Comparison of ENCODE assay signal across 12 cellular contexts in the genomic region with DNA sequence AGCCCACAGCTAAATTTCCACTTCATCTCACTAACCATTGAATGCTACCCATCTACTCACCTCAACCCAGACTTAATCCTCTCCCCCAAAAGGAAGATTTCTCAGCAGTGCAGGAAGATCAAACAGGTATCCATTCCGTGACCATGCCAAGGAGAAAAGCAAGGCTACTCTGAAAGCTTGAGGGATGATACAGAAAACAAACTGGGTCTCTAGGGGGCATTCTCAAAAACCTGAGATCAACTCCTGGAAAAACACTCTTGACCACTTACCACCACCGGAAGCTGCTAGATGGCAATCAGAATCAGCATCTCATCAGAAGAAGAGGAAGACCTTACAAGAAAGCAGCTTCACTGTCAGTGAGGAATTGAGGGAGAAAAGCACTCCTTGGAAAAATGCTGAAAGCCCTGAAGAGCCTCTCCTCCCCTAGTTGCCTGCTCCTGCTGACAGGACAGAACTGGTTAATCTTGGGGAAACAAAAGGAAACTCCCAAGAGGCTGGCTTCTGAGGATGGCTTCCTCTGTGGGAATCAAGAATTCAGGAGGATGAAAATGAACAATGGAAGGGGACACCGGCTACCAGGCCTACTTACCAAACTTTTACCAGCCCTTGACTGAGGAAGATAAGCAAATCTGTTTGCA. TPM values are rescaled to one million over a fixed set of nuclear protein-coding genes. Genes with fewer than 3 reads are reported as not detected.
DNase-seq lines count a peak whose midpoint lies in the region; TF ChIP-seq lines count a peak whose summit lies in the region.
"Had no signal": no experiment of that assay in that cellular context is flagged by ENCODE, and none has a peak within 500 bp of the region (broad histone marks: within the 10 kb centered on the region; RNA-seq: fewer than 3 reads in every experiment).

A gene with protein sequence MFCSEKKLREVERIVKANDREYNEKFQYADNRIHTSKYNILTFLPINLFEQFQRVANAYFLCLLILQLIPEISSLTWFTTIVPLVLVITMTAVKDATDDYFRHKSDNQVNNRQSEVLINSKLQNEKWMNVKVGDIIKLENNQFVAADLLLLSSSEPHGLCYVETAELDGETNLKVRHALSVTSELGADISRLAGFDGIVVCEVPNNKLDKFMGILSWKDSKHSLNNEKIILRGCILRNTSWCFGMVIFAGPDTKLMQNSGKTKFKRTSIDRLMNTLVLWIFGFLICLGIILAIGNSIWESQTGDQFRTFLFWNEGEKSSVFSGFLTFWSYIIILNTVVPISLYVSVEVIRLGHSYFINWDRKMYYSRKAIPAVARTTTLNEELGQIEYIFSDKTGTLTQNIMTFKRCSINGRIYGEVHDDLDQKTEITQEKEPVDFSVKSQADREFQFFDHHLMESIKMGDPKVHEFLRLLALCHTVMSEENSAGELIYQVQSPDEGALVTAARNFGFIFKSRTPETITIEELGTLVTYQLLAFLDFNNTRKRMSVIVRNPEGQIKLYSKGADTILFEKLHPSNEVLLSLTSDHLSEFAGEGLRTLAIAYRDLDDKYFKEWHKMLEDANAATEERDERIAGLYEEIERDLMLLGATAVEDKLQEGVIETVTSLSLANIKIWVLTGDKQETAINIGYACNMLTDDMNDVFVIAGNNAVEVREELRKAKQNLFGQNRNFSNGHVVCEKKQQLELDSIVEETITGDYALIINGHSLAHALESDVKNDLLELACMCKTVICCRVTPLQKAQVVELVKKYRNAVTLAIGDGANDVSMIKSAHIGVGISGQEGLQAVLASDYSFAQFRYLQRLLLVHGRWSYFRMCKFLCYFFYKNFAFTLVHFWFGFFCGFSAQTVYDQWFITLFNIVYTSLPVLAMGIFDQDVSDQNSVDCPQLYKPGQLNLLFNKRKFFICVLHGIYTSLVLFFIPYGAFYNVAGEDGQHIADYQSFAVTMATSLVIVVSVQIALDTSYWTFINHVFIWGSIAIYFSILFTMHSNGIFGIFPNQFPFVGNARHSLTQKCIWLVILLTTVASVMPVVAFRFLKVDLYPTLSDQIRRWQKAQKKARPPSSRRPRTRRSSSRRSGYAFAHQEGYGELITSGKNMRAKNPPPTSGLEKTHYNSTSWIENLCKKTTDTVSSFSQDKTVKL (minus strand): TSS at position 171 of the 638 bp plus-strand sequence. CDS start 12,267 bp downstream, outside the sequence.

- no peak within 1 kb of the TSS for H3K4me3 Mint-ChIP-seq in H9

- no peak within 1 kb of the TSS for H3K9ac ChIP-seq in H9 (ENCODE audit: extremely low read depth, insufficient read length, low read length)

- no CpG with 5 or more reads among the region's 3 CpGs for WGBS in H9 (ENCODE audit: extremely low coverage, insufficient read length, low lambda C conversion rate)

- H3K23me2 ChIP-seq in H9 (ENCODE audit: insufficient read length, low read depth, low read length, poor library complexity, severe bottlenecking) = no peaks in the 10 kb centered on the region

- H4K91ac ChIP-seq in H9 (ENCODE audit: insufficient read length, low read depth, low read length) = no peak within 1 kb of the TSS

- peak within 1 kb of the TSS; percentile 69 for H2AFZ ChIP-seq in H9 (ENCODE audit: low read length)

- in situ Hi-C loops in ACHN (cut with HindIII; ENCODE audit: low pct_ligation_motif_present, low pct_unique_long_range_greater_than_20kb, low sequenced_read_pairs) = no loop called here

- H3K14ac ChIP-seq in H9 (ENCODE audit: insufficient read depth, low read length) = no peak within 1 kb of the TSS

- H2BK5ac ChIP-seq in H9 (ENCODE audit: insufficient read length, low read length) = no peak within 1 kb of the TSS

- no peak within 1 kb of the TSS for H2BK12ac ChIP-seq in H9 (ENCODE audit: insufficient read length, low read depth, low read length)

- peaks cover 19 to 26% of the 10 kb centered on the region in 2 experiments for H3K4me1 Mint-ChIP-seq in H9

- no peaks in the 10 kb centered on the region for H3K4me1 ChIP-seq in H9 (ENCODE audit: insufficient read depth, low read length)
- H3K4me1 ChIP-seq: sigmoid colon had no signal

- no peak within 1 kb of the TSS for H3K4me2 ChIP-seq in H9 (ENCODE audit: insufficient read depth, insufficient read length, low read length)

- H2BK15ac ChIP-seq in H9 (ENCODE audit: low read depth, low read length) = no peak within 1 kb of the TSS

- H3K27ac Mint-ChIP-seq in H9 = peak within 1 kb of the TSS in 2 of 3 experiments; percentile 2 to 67; a peak in 4 of 7 replicates

- H3T11ph ChIP-seq in H9 (ENCODE audit: low read length) = no peak within 1 kb of the TSS

- no peak within 1 kb of the TSS for H3K18ac ChIP-seq in H9 (ENCODE audit: insufficient read length, low read depth, low read length)

- no peak within 1 kb of the TSS for H2BK20ac ChIP-seq in H9 (ENCODE audit: low read depth, low read length, poor library complexity, severe bottlenecking)

- H2AK5ac ChIP-seq in H9 (ENCODE audit: insufficient read length, low read length) = no peak within 1 kb of the TSS

- no peak within 1 kb of the TSS for H4K8ac ChIP-seq in H9 (replicated peaks; ENCODE audit: insufficient read length, low read depth, low read length)

- peak; percentile 23; the same call in 1 of the 3 replicates for TF ChIP-seq CTCF in H9 (conservative IDR thresholded peaks at IDR 0.05)

- DNase-seq in H9 (peak; percentile 31), NOMO-1 treated with dmso at 0.1 percent for 144 hours (lab: John Stamatoyannopoulos, UW; ENCODE audit: unreplicated experiment) (peak; percentile 61), cerebellum (ENCODE audit: low spot score) (no peak), retina (peak; percentile 3), SW 1271 (lab: John Stamatoyannopoulos, UW) (no peak), A172 (ENCODE audit: low spot score) (no peak), ACHN (no peak)
- DNase-seq: activated gamma-delta T cell, NCI-H2171 treated with DMSO at 0.1 percent for 48 hours, sigmoid colon had no signal

- H3K23ac ChIP-seq in H9 (ENCODE audit: insufficient read length, low read depth, low read length) = no peak within 1 kb of the TSS

- H3K79me2 ChIP-seq in H9 (ENCODE audit: insufficient read depth, low read length) = no peaks in the 10 kb centered on the region

- H3K56ac ChIP-seq in H9 (ENCODE audit: insufficient read length, low read depth, low read length) = no peak within 1 kb of the TSS

- H3K27me3 ChIP-seq in H9 (ENCODE audit: insufficient read depth, low read length) = no peaks in the 10 kb centered on the region
- H3K27me3 ChIP-seq: sigmoid colon had no signal

- H3K9me3 Mint-ChIP-seq in H9 = peaks cover 8 to 14% of the 10 kb centered on the region in 2 experiments; a peak in 4 of 5 replicates

- no peak within 1 kb of the TSS for H3K4ac ChIP-seq in H9 (ENCODE audit: low read depth, low read length)

- no peak within 1 kb of the TSS for H3K27ac ChIP-seq in H9 (ENCODE audit: insufficient read length, low read depth, low read length)
- H3K27ac ChIP-seq: coronary artery, sigmoid colon had no signal

- H4K20me1 ChIP-seq in H9 (ENCODE audit: control insufficient read depth, insufficient read depth, insufficient read length) = no peaks in the 10 kb centered on the region

- H3K36me3 Mint-ChIP-seq in H9 (ENCODE audit: insufficient read depth in 1 of 3, low read depth in 3 of 3) = peaks cover 0 to 6% (median 2%) of the 10 kb centered on the region in 3 experiments; a peak in 3 of 7 replicates

- H3K79me1 ChIP-seq in H9 (ENCODE audit: insufficient read depth, low read depth, low read length, poor library complexity, severe bottlenecking) = no peaks in the 10 kb centered on the region

- no peak within 1 kb of the TSS for H4K5ac ChIP-seq in H9 (ENCODE audit: insufficient read length, low read depth, low read length)

- no peak within 1 kb of the TSS for H2BK120ac ChIP-seq in H9 (ENCODE audit: low read depth, low read length, poor library complexity, severe bottlenecking)

- no peaks in the 10 kb centered on the region for H3K27me3 Mint-ChIP-seq in H9 (ENCODE audit: low read depth)

- no peaks in the 10 kb centered on the region for H3K9me3 ChIP-seq in H9 (ENCODE audit: control insufficient read depth, low read depth, low read length)

RNA-seq across cellular contexts. Expression of the gene that starts here (rescaled TPM):
- total RNA-seq in H9 (2021) (0.52 and 0.61 TPM in 2 replicates), cerebellum (15.3 TPM)
- 0.10 and 0.34 TPM in 2 replicates for total RNA-seq in A172 (2014; rRNA removed; shearing (Covaris generic))
- total RNA-seq: glomerular endothelial cell had no signal

Comparison
In these comparisons a context has a peak if more than half of its experiments do, and no peak if none do; other contexts are left out.
1. RNA of the gene that starts here (total RNA-seq): 15.3 TPM in cerebellum (single experiment); 0.52 to 0.61 TPM in H9 and 0.10 to 0.34 TPM in A172; every median in the first group is over 10 times any median in the second.
2. Peak in DNase-seq in H9; RNA of the gene not detected or under 1 TPM.
3. DNase-seq: peak in NOMO-1 treated with dmso at 0.1 percent for 144 hours (single experiment) and retina (single experiment); none in cerebellum (single experiment), SW 1271 (0 of 2), A172 (single experiment) and ACHN (single experiment).